12 cellular contexts compared by ENCODE assay signal in the genomic region with DNA sequence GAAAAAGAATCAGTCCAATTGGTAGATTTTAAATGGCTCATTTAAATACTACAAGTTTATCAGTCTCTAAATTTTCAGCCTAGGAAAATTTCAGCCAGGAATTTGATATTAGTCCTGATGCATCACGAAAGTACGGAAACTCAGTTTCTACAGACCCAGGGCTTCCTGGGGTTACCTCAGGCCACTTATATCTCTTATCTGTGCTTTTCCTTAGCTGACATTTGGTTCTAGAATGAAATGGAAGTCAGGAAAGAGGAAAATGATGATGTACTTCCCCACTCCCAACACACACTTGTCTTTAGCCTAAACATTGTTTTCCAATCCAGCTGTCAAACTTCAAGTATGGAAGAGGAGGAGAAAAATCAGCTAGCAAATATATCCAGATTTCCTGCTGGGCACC.
"Had no signal": no experiment of that assay in that cellular context is flagged by ENCODE, and none has a peak within 500 bp of the region (broad histone marks: within the 10 kb centered on the region; RNA-seq: fewer than 3 reads in every experiment).

No MANE protein-coding gene starts in this region.

- H3K27me3 ChIP-seq: SJCRH30 had no signal

- H3K4me3 ChIP-seq: mucosa of descending colon, SJCRH30 had no signal

- H3K36me3 ChIP-seq: SJCRH30 had no signal

- H3K9me3 ChIP-seq: mucosa of descending colon, SJCRH30 had no signal

- DNase-seq: activated CD4-positive, alpha-beta memory T cell treated with anti-CD3 and anti-CD28 coated beads, Interleukin-2, amount 10 ng/mL, durations not matched to agents 7 days and 5 days; activated CD4-positive, CD25-positive, alpha-beta regulatory T cell treated with anti-CD3 and anti-CD28 coated beads, Interleukin-2, amount 50 U/mL, for 72 hours; activated naive CD8-positive, alpha-beta T cell treated with anti-CD3 and anti-CD28 coated beads, Interleukin-2, amount 10 ng/mL, durations not matched to agents 7 days and 5 days; activated T-cell treated with anti-CD3 and anti-CD28 coated beads, Interleukin-2, amount 50 U/mL, for 72 hours; aorta; foreskin melanocyte; mucosa of descending colon; nephron progenitor cell; SJCRH30; T-helper 9 cell had no signal

- FAIRE-seq: bronchial epithelial cell had no signal

- H3K27ac ChIP-seq: SJCRH30, skin epidermis had no signal

- ATAC-seq: activated T-cell treated with anti-CD3 and anti-CD28 coated beads, Interleukin-2, amount 50 U/mL, for 72 hours; mucosa of descending colon had no signal
